Comparison of ENCODE assay signal across 1 cellular context in genomic region chr14:93299831-93300230, GRCh38.
TF ChIP-seq lines count a peak whose summit lies in the region.

No MANE protein-coding gene starts in this region.

TF ChIP-seq in K562, 482 proteins besides CTCF, POLR2A, EP300 and RAD21:
- TF ChIP-seq ZNF253 (CRISPR knock-in tag; conservative IDR thresholded peaks at IDR 0.05) (no peak), ATF2 (CRISPR knock-in tag; IDR thresholded peaks at IDR 0.05) (no peak), MAFK (IDR thresholded peaks at IDR 0.05; ENCODE audit: low read length) (no peak), VEZF1 (CRISPR knock-in tag; IDR thresholded peaks at IDR 0.05) (no peak), ZNF277 (CRISPR knock-in tag; IDR thresholded peaks at IDR 0.05; ENCODE audit: borderline replicate concordance) (no peak), MAZ (CRISPR knock-in tag; conservative IDR thresholded peaks at IDR 0.05 in 1 of 2, IDR thresholded peaks at IDR 0.05 in 1 of 2) (no peak), ZNF3 (CRISPR knock-in tag; IDR thresholded peaks at IDR 0.05) (no peak), CTCFL (IDR thresholded peaks at IDR 0.05; ENCODE audit: borderline replicate concordance, insufficient read depth, low read depth, low read length, poor library complexity, severe bottlenecking) (no peak), E2F1 (CRISPR knock-in tag; IDR thresholded peaks at IDR 0.05) (no peak), NR1H2 (CRISPR knock-in tag; IDR thresholded peaks at IDR 0.05) (no peak), ZNF280A (IDR thresholded peaks at IDR 0.05; ENCODE audit: low read depth, partially characterized antibody) (no peak), TBP (optimal IDR thresholded peaks at IDR 0.05; ENCODE audit: low read depth, low read length) (no peak), IRF2 (CRISPR knock-in tag; IDR thresholded peaks at IDR 0.05) (no peak), BACH1 (tag; IDR thresholded peaks at IDR 0.05) (no peak)
TF ChIP-seq in K562: peak in this region for 0.
